ENCODE assay signal across 19 cellular contexts in genomic region chr20:36314734-36315544, GRCh38. TPM values are rescaled to one million over a fixed set of nuclear protein-coding genes. Genes with fewer than 3 reads are reported as not detected.
DNase-seq lines count a peak whose midpoint lies in the region; ATAC-seq and TF ChIP-seq lines count a peak whose summit lies in the region.
"Had no signal": no experiment of that assay in that cellular context is flagged by ENCODE, and none has a peak within 500 bp of the region (broad histone marks: within the 10 kb centered on the region; RNA-seq: fewer than 3 reads in every experiment).

No MANE protein-coding gene starts in this region.

- no peak overlapping the region for H3K4me3 ChIP-seq in endodermal cell (ENCODE audit: low read length)
- no peak overlapping the region for H3K4me3 ChIP-seq in spleen
- H3K4me3 ChIP-seq: ovary had no signal

- no peak overlapping the region for H3K9ac ChIP-seq in endodermal cell (ENCODE audit: extremely low read depth, low read length, poor library complexity, severe bottlenecking)

- TF ChIP-seq CTCF in endodermal cell (conservative IDR thresholded peaks at IDR 0.05) (no peak), spleen (IDR thresholded peaks at IDR 0.05 in 8 of 11, conservative IDR thresholded peaks at IDR 0.05 in 3 of 11) (no peak)

- H3K9me3 ChIP-seq in endodermal cell (ENCODE audit: control insufficient read depth, low read length) (no peaks in the 10 kb centered on the region), spleen (no peaks in the 10 kb centered on the region)
- H3K9me3 ChIP-seq: ovary had no signal

- H3K36me3 Mint-ChIP-seq in activated T-cell treated with anti-CD3 and anti-CD28 coated beads, Interleukin-2, amount 50 U/mL, for 24 hours (ENCODE audit: low read depth) = no peaks in the 10 kb centered on the region
- no peaks in the 10 kb centered on the region for H3K36me3 Mint-ChIP-seq in activated T-cell treated with anti-CD3 and anti-CD28 coated beads, Interleukin-2, amount 50 U/mL, for 4 hours (ENCODE audit: insufficient read depth)
- H3K36me3 Mint-ChIP-seq in endodermal cell (ENCODE audit: low read depth) = no peaks in the 10 kb centered on the region
- H3K36me3 Mint-ChIP-seq: activated naive CD4-positive, alpha-beta T cell treated with anti-CD3 and anti-CD28 coated beads, Interleukin-2, amount 50 U/mL, for 24 hours had no signal

- H3K4me3 Mint-ChIP-seq in activated T-cell treated with anti-CD3 and anti-CD28 coated beads, Interleukin-2, amount 50 U/mL, for 24 hours = no peak overlapping the region
- H3K4me3 Mint-ChIP-seq in activated T-cell treated with anti-CD3 and anti-CD28 coated beads, Interleukin-2, amount 50 U/mL, for 4 hours = no peak overlapping the region
- no peak overlapping the region for H3K4me3 Mint-ChIP-seq in endodermal cell
- H3K4me3 Mint-ChIP-seq: activated naive CD4-positive, alpha-beta T cell treated with anti-CD3 and anti-CD28 coated beads, Interleukin-2, amount 50 U/mL, for 24 hours; T-helper 17 cell had no signal

- peak; percentile 6 for DNase-seq in activated T-cell treated with anti-CD3 and anti-CD28 coated beads, Interleukin-2, amount 50 U/mL, for 24 hours
- no peak for DNase-seq in activated T-cell treated with anti-CD3 and anti-CD28 coated beads, Interleukin-2, amount 50 U/mL, for 4 hours
- DNase-seq in LHCN-M2 (ENCODE audit: low read depth) (peak; percentile 7), endodermal cell (peak; percentile 54), spleen (peak; percentile 5), cortex of kidney (lab: John Stamatoyannopoulos, UW) (no peak)
- DNase-seq: brain microvascular endothelial cell; COR-L47; GF-D8; NCI-H1417 treated with DMSO at 0.1 percent for 48 hours; ovary; SHP77 treated with DMSO at 0.1 percent for 48 hours; stimulated activated CD4-positive, alpha-beta T cell treated with anti-CD3 and anti-CD28 coated beads, Interleukin-4, amount 100 ng/mL, for 1 hour; T-helper 17 cell had no signal

- H3K4me1 Mint-ChIP-seq in activated T-cell treated with anti-CD3 and anti-CD28 coated beads, Interleukin-2, amount 50 U/mL, for 24 hours (ENCODE audit: low read depth) = no peaks in the 10 kb centered on the region
- H3K4me1 Mint-ChIP-seq in activated T-cell treated with anti-CD3 and anti-CD28 coated beads, Interleukin-2, amount 50 U/mL, for 4 hours (ENCODE audit: low read depth) = no peaks in the 10 kb centered on the region
- H3K4me1 Mint-ChIP-seq in endodermal cell = no peaks in the 10 kb centered on the region
- H3K4me1 Mint-ChIP-seq: activated naive CD4-positive, alpha-beta T cell treated with anti-CD3 and anti-CD28 coated beads, Interleukin-2, amount 50 U/mL, for 24 hours; T-helper 17 cell had no signal

- H3K27me3 ChIP-seq in endodermal cell (ENCODE audit: control insufficient read depth, insufficient read depth, low read length, poor library complexity, severe bottlenecking) (peaks cover 7% of the 10 kb centered on the region), spleen (replicated peaks in 1 of 7) (peaks cover 0 to 57% (median 0%) of the 10 kb centered on the region in 7 donors)
- H3K27me3 ChIP-seq: ovary had no signal

- TF ChIP-seq POLR2A in spleen (IDR thresholded peaks at IDR 0.05) = no peak

- H3K27ac Mint-ChIP-seq in activated T-cell treated with anti-CD3 and anti-CD28 coated beads, Interleukin-2, amount 50 U/mL, for 24 hours = no peak overlapping the region
- H3K27ac Mint-ChIP-seq in endodermal cell = no peak overlapping the region
- H3K27ac Mint-ChIP-seq: activated naive CD4-positive, alpha-beta T cell treated with anti-CD3 and anti-CD28 coated beads, Interleukin-2, amount 50 U/mL, for 24 hours; T-helper 17 cell had no signal

- H3K4me1 ChIP-seq in endodermal cell (ENCODE audit: control insufficient read depth, insufficient read depth, low read length) = no peaks in the 10 kb centered on the region
- no peaks in the 10 kb centered on the region for H3K4me1 ChIP-seq in spleen

- H3K36me3 ChIP-seq in endodermal cell (ENCODE audit: control insufficient read depth, insufficient read depth, low read length) (no peaks in the 10 kb centered on the region), spleen (no peaks in the 10 kb centered on the region)
- H3K36me3 ChIP-seq: brain microvascular endothelial cell, ovary had no signal

- no peaks in the 10 kb centered on the region for H3K9me3 Mint-ChIP-seq in activated T-cell treated with anti-CD3 and anti-CD28 coated beads, Interleukin-2, amount 50 U/mL, for 24 hours
- no peaks in the 10 kb centered on the region for H3K9me3 Mint-ChIP-seq in activated T-cell treated with anti-CD3 and anti-CD28 coated beads, Interleukin-2, amount 50 U/mL, for 4 hours
- H3K9me3 Mint-ChIP-seq in endodermal cell = no peaks in the 10 kb centered on the region
- H3K9me3 Mint-ChIP-seq: activated naive CD4-positive, alpha-beta T cell treated with anti-CD3 and anti-CD28 coated beads, Interleukin-2, amount 50 U/mL, for 24 hours had no signal

- intact Hi-C loops in spleen (cut with DNase I; ENCODE audit: low total_unique reads) = no loop called here

- no peak for ATAC-seq in activated T-cell treated with anti-CD3 and anti-CD28 coated beads, Interleukin-2, amount 50 U/mL, for 4 hours
- no peak for ATAC-seq in HG03025 (IDR thresholded peaks at IDR 0.05; ENCODE audit: low FRiP score, unreplicated experiment)
- no peak for ATAC-seq in GM21619 (IDR thresholded peaks at IDR 0.05; ENCODE audit: unreplicated experiment)
- ATAC-seq: esophagus mucosa, T-helper 17 cell had no signal

- H3K27me3 Mint-ChIP-seq in activated T-cell treated with anti-CD3 and anti-CD28 coated beads, Interleukin-2, amount 50 U/mL, for 24 hours = peaks cover 36% of the 10 kb centered on the region
- peaks cover 22% of the 10 kb centered on the region for H3K27me3 Mint-ChIP-seq in activated T-cell treated with anti-CD3 and anti-CD28 coated beads, Interleukin-2, amount 50 U/mL, for 4 hours (ENCODE audit: low read depth)
- H3K27me3 Mint-ChIP-seq in endodermal cell (ENCODE audit: insufficient read depth) = peaks cover 9% of the 10 kb centered on the region

- H3K27ac ChIP-seq in endodermal cell (ENCODE audit: low read depth, low read length) (no peak overlapping the region), spleen (no peak overlapping the region)
- H3K27ac ChIP-seq: brain microvascular endothelial cell, HL-60, ovary had no signal

- WGBS in endodermal cell (ENCODE audit: insufficient coverage in 1 of 2, insufficient read length in 1 of 2), 2 experiments = 75 to 78% methylated on average over 5 to 11 of the region's 12 CpGs
- WGBS in spleen, 5 donors = 55 to 67% (median 57%) methylated on average over 11 of the region's 12 CpGs

RNA-seq across cellular contexts. Expression of gene DLGAP4, which starts 8.8 kb away (rescaled TPM):
- total RNA-seq in activated T-cell treated with anti-CD3 and anti-CD28 coated beads, Interleukin-2, amount 50 U/mL, for 4 hours = 10 to 100 TPM; 11.6 to 18.4 (median 12.3) TPM
- 17.2 and 27.4 TPM in 2 replicates for total RNA-seq in LHCN-M2 (2014; rRNA removed)
- 61.3 TPM for polyA plus RNA-seq in LHCN-M2 (2012)
- total RNA-seq in endodermal cell = 10 to 100 TPM; 62.9 to 78.2 TPM
- 94.6 TPM for polyA plus RNA-seq in endodermal cell (2013, experiment 1 of 2)
- polyA plus RNA-seq in endodermal cell (2013, experiment 2 of 2) = 90.8 TPM
- 10 to 100 TPM; 44.5 to 60.9 (median 47.7) TPM for total RNA-seq in spleen
- polyA plus RNA-seq in spleen = 10 to 100 TPM; 12.0 to 28.4 (median 23.7) TPM

Comparison
In these comparisons a context has a peak if more than half of its experiments do, and no peak if none do; other contexts are left out.
1. DNase-seq: peak in activated T-cell treated with anti-CD3 and anti-CD28 coated beads, Interleukin-2, amount 50 U/mL, for 24 hours (single experiment), LHCN-M2 (single experiment), endodermal cell (single experiment) and spleen (single experiment); none in activated T-cell treated with anti-CD3 and anti-CD28 coated beads, Interleukin-2, amount 50 U/mL, for 4 hours (single experiment) and cortex of kidney (single experiment).